Comparison of ENCODE assay signal across 20 cellular contexts in the genomic region with DNA sequence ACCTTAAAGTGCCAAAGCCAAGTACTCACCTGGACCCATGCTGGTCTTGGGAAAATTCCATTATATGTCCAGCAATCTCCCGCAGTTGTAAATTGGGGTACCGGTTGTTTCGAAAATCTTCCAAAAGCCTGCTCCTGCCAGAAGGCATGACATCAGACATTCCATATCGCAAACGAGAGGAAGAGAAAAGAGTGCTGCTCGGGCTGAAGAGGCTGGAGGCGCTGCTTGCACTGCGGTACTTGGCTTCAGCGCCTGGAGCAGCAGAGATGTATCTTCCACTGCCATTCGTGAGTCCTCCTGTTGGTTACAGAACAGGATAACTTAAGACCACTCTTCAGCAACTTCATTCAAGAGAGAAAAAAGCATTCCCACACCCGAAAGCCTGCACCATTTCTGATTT. TPM values are rescaled to one million over a fixed set of nuclear protein-coding genes. Genes with fewer than 3 reads are reported as not detected.
DNase-seq lines count a peak whose midpoint lies in the region; ATAC-seq and TF ChIP-seq lines count a peak whose summit lies in the region.
"Had no signal": no experiment of that assay in that cellular context is flagged by ENCODE, and none has a peak within 500 bp of the region (broad histone marks: within the 10 kb centered on the region; RNA-seq: fewer than 3 reads in every experiment).

No MANE protein-coding gene starts in this region.

- H3K9me2 ChIP-seq in GM23338 (ENCODE audit: insufficient read depth) = no peaks in the 10 kb centered on the region

- H3K27ac ChIP-seq in GM23338 (ENCODE audit: low read depth) = peak overlapping the region; percentile 45; the same call in 1 of the 2 replicates
- H3K27ac ChIP-seq: 22Rv1, A549, BLaER1 had no signal

- TF ChIP-seq CTCF in GM23338 (conservative IDR thresholded peaks at IDR 0.05; ENCODE audit: low read depth in 2 of 2) = no peak

- H3K36me3 ChIP-seq in GM23338 (ENCODE audit: insufficient read depth) = peaks cover 62% of the 10 kb centered on the region

- H3K79me2 ChIP-seq in GM23338 (replicated peaks; ENCODE audit: insufficient read depth) = peaks cover 85% of the 10 kb centered on the region

- no peaks in the 10 kb centered on the region for H3K4me1 ChIP-seq in GM23338 (ENCODE audit: insufficient read depth)
- H3K4me1 ChIP-seq: BLaER1 had no signal

- ATAC-seq in Right ventricle myocardium superior (ENCODE audit: poor library complexity) = no peak
- no peak for ATAC-seq in GM23338
- no peak for ATAC-seq in GM19328 (IDR thresholded peaks at IDR 0.05; ENCODE audit: unreplicated experiment)
- ATAC-seq: A549; CD8-positive, alpha-beta T cell had no signal

- intact Hi-C loops in cardiac septum (cut with DNase I) (no loop called here), Right ventricle myocardium superior (cut with DNase I) (no loop called here)

- H3K4me2 ChIP-seq in GM23338 = no peak overlapping the region
- H3K4me2 ChIP-seq: A549, BLaER1 had no signal

- 0 out of 2 replicates have a peak, but pooled peaks cover under 1% of the 10 kb centered on the region for H3F3A ChIP-seq in GM23338 (replicated peaks; ENCODE audit: low read depth)

- no peak overlapping the region for H2AFZ ChIP-seq in GM23338

- H3K4me3 Mint-ChIP-seq in GM23338 = no peak overlapping the region
- H3K4me3 Mint-ChIP-seq: CD14-positive monocyte; CD8-positive, alpha-beta T cell had no signal

- no peaks in the 10 kb centered on the region for H3K9me3 Mint-ChIP-seq in GM23338
- H3K9me3 Mint-ChIP-seq: CD14-positive monocyte; CD8-positive, alpha-beta T cell had no signal

- H3K4me3 ChIP-seq in GM23338 = no peak overlapping the region
- H3K4me3 ChIP-seq: A549, BLaER1 had no signal

- H3K27ac Mint-ChIP-seq in GM23338 = no peak overlapping the region

- H3K36me3 Mint-ChIP-seq in GM23338 (ENCODE audit: low read depth) = peaks cover 82% of the 10 kb centered on the region

- DNase-seq in cardiac septum (ENCODE audit: low spot score) (peak; percentile 60), Right ventricle myocardium superior (no peak), GM23338 (ENCODE audit: low spot score) (no peak), cerebellum (ENCODE audit: low spot score) (peak; percentile 32), HK-2 (ENCODE audit: unreplicated experiment) (no peak), AG20443 (ENCODE audit: low spot score) (no peak)
- DNase-seq: CD8-positive, alpha-beta T cell; COR-L47; DMS 273 treated with DMSO at 0.1 percent for 48 hours; DMS53; DND-41; EL; GOT3; H7; KG1 had no signal

- H3K27me3 Mint-ChIP-seq in GM23338 (ENCODE audit: insufficient read depth, low read depth, poor library complexity) = peaks cover 7% of the 10 kb centered on the region

- H3K27me3 ChIP-seq in GM23338 (ENCODE audit: insufficient read depth) = no peaks in the 10 kb centered on the region
- H3K27me3 ChIP-seq: BLaER1 had no signal

- H4K20me1 ChIP-seq in GM23338 (replicated peaks; ENCODE audit: insufficient read depth) = peaks cover 50% of the 10 kb centered on the region

- no peaks in the 10 kb centered on the region; the same call in 2 of the 3 replicates for H3K4me1 Mint-ChIP-seq in GM23338
- H3K4me1 Mint-ChIP-seq: CD14-positive monocyte had no signal

TF ChIP-seq in GM23338, 12 proteins besides CTCF, POLR2A, EP300 and RAD21:
- no peak for TF ChIP-seq ZNF331 (CRISPR knock-in tag; IDR thresholded peaks at IDR 0.05; ENCODE audit: low read depth)
- TF ChIP-seq, protein P1, sequence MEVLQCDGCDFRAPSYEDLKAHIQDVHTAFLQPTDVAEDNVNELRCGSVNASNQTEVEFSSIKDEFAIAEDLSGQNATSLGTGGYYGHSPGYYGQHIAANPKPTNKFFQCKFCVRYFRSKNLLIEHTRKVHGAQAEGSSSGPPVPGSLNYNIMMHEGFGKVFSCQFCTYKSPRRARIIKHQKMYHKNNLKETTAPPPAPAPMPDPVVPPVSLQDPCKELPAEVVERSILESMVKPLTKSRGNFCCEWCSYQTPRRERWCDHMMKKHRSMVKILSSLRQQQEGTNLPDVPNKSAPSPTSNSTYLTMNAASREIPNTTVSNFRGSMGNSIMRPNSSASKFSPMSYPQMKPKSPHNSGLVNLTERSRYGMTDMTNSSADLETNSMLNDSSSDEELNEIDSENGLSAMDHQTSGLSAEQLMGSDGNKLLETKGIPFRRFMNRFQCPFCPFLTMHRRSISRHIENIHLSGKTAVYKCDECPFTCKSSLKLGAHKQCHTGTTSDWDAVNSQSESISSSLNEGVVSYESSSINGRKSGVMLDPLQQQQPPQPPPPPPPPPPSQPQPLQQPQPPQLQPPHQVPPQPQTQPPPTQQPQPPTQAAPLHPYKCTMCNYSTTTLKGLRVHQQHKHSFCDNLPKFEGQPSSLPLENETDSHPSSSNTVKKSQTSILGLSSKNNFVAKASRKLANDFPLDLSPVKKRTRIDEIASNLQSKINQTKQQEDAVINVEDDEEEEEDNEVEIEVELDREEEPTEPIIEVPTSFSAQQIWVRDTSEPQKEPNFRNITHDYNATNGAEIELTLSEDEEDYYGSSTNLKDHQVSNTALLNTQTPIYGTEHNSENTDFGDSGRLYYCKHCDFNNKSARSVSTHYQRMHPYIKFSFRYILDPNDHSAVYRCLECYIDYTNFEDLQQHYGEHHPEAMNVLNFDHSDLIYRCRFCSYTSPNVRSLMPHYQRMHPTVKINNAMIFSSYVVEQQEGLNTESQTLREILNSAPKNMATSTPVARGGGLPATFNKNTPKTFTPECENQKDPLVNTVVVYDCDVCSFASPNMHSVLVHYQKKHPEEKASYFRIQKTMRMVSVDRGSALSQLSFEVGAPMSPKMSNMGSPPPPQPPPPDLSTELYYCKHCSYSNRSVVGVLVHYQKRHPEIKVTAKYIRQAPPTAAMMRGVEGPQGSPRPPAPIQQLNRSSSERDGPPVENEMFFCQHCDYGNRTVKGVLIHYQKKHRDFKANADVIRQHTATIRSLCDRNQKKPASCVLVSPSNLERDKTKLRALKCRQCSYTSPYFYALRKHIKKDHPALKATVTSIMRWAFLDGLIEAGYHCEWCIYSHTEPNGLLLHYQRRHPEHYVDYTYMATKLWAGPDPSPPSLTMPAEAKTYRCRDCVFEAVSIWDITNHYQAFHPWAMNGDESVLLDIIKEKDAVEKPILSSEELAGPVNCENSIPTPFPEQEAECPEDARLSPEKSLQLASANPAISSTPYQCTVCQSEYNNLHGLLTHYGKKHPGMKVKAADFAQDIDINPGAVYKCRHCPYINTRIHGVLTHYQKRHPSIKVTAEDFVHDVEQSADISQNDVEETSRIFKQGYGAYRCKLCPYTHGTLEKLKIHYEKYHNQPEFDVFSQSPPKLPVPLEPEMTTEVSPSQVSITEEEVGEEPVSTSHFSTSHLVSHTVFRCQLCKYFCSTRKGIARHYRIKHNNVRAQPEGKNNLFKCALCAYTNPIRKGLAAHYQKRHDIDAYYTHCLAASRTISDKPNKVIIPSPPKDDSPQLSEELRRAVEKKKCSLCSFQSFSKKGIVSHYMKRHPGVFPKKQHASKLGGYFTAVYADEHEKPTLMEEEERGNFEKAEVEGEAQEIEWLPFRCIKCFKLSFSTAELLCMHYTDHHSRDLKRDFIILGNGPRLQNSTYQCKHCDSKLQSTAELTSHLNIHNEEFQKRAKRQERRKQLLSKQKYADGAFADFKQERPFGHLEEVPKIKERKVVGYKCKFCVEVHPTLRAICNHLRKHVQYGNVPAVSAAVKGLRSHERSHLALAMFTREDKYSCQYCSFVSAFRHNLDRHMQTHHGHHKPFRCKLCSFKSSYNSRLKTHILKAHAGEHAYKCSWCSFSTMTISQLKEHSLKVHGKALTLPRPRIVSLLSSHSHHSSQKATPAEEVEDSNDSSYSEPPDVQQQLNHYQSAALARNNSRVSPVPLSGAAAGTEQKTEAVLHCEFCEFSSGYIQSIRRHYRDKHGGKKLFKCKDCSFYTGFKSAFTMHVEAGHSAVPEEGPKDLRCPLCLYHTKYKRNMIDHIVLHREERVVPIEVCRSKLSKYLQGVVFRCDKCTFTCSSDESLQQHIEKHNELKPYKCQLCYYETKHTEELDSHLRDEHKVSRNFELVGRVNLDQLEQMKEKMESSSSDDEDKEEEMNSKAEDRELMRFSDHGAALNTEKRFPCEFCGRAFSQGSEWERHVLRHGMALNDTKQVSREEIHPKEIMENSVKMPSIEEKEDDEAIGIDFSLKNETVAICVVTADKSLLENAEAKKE (CRISPR knock-in tag; IDR thresholded peaks at IDR 0.05) = no peak

RNA-seq across cellular contexts. Expression of a gene that starts 45.1 kb away (rescaled TPM):
- 29.7 TPM for total RNA-seq in cardiac septum
- total RNA-seq in Right ventricle myocardium superior = 19.9 TPM
- total RNA-seq in GM23338 (2014; rRNA removed; shearing (Covaris generic)) = 22.4 and 29.7 TPM in 2 replicates
- 5.2 and 5.8 TPM in 2 replicates for polyA plus RNA-seq in GM23338 (2016; fragmentation: Nextera tagmentation; extraction: Ambion mirVana)
- total RNA-seq in cerebellum = 79.0 TPM
- total RNA-seq: CD8-positive, alpha-beta T cell had no signal

Comparison
In these comparisons a context has a peak if more than half of its experiments do, and no peak if none do; other contexts are left out.
1. DNase-seq: peak in cardiac septum (single experiment) and cerebellum (single experiment); none in Right ventricle myocardium superior (single experiment), GM23338 (single experiment), HK-2 (single experiment) and AG20443 (single experiment).